22 cellular contexts compared by ENCODE assay signal in genomic region chr2:95284886-95285541, GRCh38. TPM values are rescaled to one million over a fixed set of nuclear protein-coding genes. Genes with fewer than 3 reads are reported as not detected.
"Had no signal": no experiment of that assay in that cellular context is flagged by ENCODE, and none has a peak within 500 bp of the region (broad histone marks: within the 10 kb centered on the region; RNA-seq: fewer than 3 reads in every experiment).

No MANE protein-coding gene starts in this region.

- ATAC-seq: activated T-helper 17 cell treated with anti-CD3 and anti-CD28 coated beads, Interleukin-2, amount 50 U/mL, for 72 hours; naive thymus-derived CD4-positive, alpha-beta T cell; pancreas; stimulated activated naive B cell treated with anti-CD40 and anti-IgM and Interleukin-4, amounts not matched to agents 10 μg/mL and 1 μg/mL and 100 μg/mL, for 72 hours; upper lobe of right lung had no signal

- H3K36me3 Mint-ChIP-seq: activated CD4-positive, alpha-beta memory T cell treated with anti-CD3 and anti-CD28 coated beads for 36 hours; memory B cell had no signal

- FAIRE-seq: pancreas had no signal

- DNase-seq: activated CD4-positive, alpha-beta memory T cell treated with anti-CD3 and anti-CD28 coated beads for 36 hours; activated naive CD4-positive, alpha-beta T cell; aorta; brain microvascular endothelial cell; central memory CD4-positive, alpha-beta T cell; colonic mucosa; erythroblast; foreskin melanocyte; glutamatergic neuron; hypothalamus; left ventricle myocardium inferior; naive thymus-derived CD4-positive, alpha-beta T cell; sigmoid colon; spleen; stimulated activated naive B cell treated with anti-CD40 and anti-IgM and Interleukin-4, amounts not matched to agents 10 μg/mL and 1 μg/mL and 100 μg/mL, for 72 hours; upper lobe of right lung; WERI-Rb-1 had no signal

- H3K4me1 ChIP-seq: colonic mucosa, left ventricle myocardium inferior, pancreas, sigmoid colon, spleen, upper lobe of right lung had no signal

- H3K27ac Mint-ChIP-seq: activated CD4-positive, alpha-beta memory T cell treated with anti-CD3 and anti-CD28 coated beads for 36 hours; activated T-helper 17 cell treated with anti-CD3 and anti-CD28 coated beads, Interleukin-2, amount 50 U/mL, for 72 hours; memory B cell; naive thymus-derived CD4-positive, alpha-beta T cell; stimulated activated naive B cell treated with anti-CD40 and anti-IgM and Interleukin-4, amounts not matched to agents 10 μg/mL and 1 μg/mL and 100 μg/mL, for 72 hours; T-helper 1 cell treated with Interleukin-12 subunit alpha and Interleukin-12 subunit beta and Interleukin-4 antibody, amounts not matched to agents 30 μg/mL and 1 μg/mL, for 36 hours had no signal

- H3K36me3 ChIP-seq: brain microvascular endothelial cell, colonic mucosa, left ventricle myocardium inferior, sigmoid colon, spleen, thoracic aorta, upper lobe of right lung, WERI-Rb-1 had no signal

- H3K27me3 Mint-ChIP-seq: activated CD4-positive, alpha-beta memory T cell treated with anti-CD3 and anti-CD28 coated beads for 36 hours; activated T-helper 17 cell treated with anti-CD3 and anti-CD28 coated beads, Interleukin-2, amount 50 U/mL, for 72 hours; naive thymus-derived CD4-positive, alpha-beta T cell had no signal

- H3K4me1 Mint-ChIP-seq: activated T-helper 17 cell treated with anti-CD3 and anti-CD28 coated beads, Interleukin-2, amount 50 U/mL, for 72 hours; memory B cell; naive thymus-derived CD4-positive, alpha-beta T cell; stimulated activated naive B cell treated with anti-CD40 and anti-IgM and Interleukin-4, amounts not matched to agents 10 μg/mL and 1 μg/mL and 100 μg/mL, for 72 hours had no signal

- H3K4me3 ChIP-seq: colonic mucosa, left ventricle myocardium inferior, pancreas, sigmoid colon, spleen, thoracic aorta, upper lobe of right lung had no signal

- H3K27me3 ChIP-seq: brain microvascular endothelial cell, colonic mucosa, pancreas, sigmoid colon, spleen, upper lobe of right lung had no signal

- H3K27ac ChIP-seq: brain microvascular endothelial cell, colonic mucosa, left ventricle myocardium inferior, pancreas, sigmoid colon, spleen, thoracic aorta, upper lobe of right lung, WERI-Rb-1 had no signal

- H3K4me3 Mint-ChIP-seq: activated CD4-positive, alpha-beta memory T cell treated with anti-CD3 and anti-CD28 coated beads for 36 hours; activated T-helper 17 cell treated with anti-CD3 and anti-CD28 coated beads, Interleukin-2, amount 50 U/mL, for 72 hours; memory B cell; naive thymus-derived CD4-positive, alpha-beta T cell; stimulated activated naive B cell treated with anti-CD40 and anti-IgM and Interleukin-4, amounts not matched to agents 10 μg/mL and 1 μg/mL and 100 μg/mL, for 72 hours; T-helper 1 cell treated with Interleukin-12 subunit alpha and Interleukin-12 subunit beta and Interleukin-4 antibody, amounts not matched to agents 30 μg/mL and 1 μg/mL, for 36 hours had no signal

- H3K9me3 ChIP-seq: colonic mucosa, pancreas, sigmoid colon, thoracic aorta, upper lobe of right lung had no signal

RNA-seq across cellular contexts. Expression of gene PROM2, which starts 10.8 kb away (rescaled TPM):
- polyA plus RNA-seq: naive thymus-derived CD4-positive, alpha-beta T cell had no signal

RNA-seq across cellular contexts. Expression of gene KCNIP3, which starts 12.1 kb away (rescaled TPM):
- total RNA-seq: activated CD4-positive, alpha-beta memory T cell treated with anti-CD3 and anti-CD28 coated beads for 36 hours; activated T-helper 17 cell treated with anti-CD3 and anti-CD28 coated beads, Interleukin-2, amount 50 U/mL, for 72 hours had no signal
- polyA plus RNA-seq: naive thymus-derived CD4-positive, alpha-beta T cell had no signal
